8 cellular contexts compared by ENCODE assay signal in genomic region chr19:57632987-57633831, GRCh38. TPM values are rescaled to one million over a fixed set of nuclear protein-coding genes. Genes with fewer than 3 reads are reported as not detected.
DNase-seq lines count a peak whose midpoint lies in the region; ATAC-seq and TF ChIP-seq lines count a peak whose summit lies in the region.

Gene ZNF211, plus strand, starts transcription at chr19:57633168. Its CDS starts 179 bp downstream, at chr19:57633347.

- H3K9me3 ChIP-seq in neural cell (ENCODE audit: low read length): peaks cover 11% of the 10 kb centered on the region

- H3K27me3 Mint-ChIP-seq in stimulated activated naive CD8-positive, alpha-beta T cell treated with anti-CD3 and anti-CD28 coated beads, Interleukin-15, amount 100 ng/mL, for 72 hours: no peaks in the 10 kb centered on the region

- peaks cover 37% of the 10 kb centered on the region for H3K79me2 ChIP-seq in neural cell (replicated peaks; ENCODE audit: insufficient read depth, low read length)

- H3K4me2 ChIP-seq in neural cell (ENCODE audit: low read length): peak within 1 kb of the TSS; percentile 74

- TF ChIP-seq CTCF in foreskin fibroblast (IDR thresholded peaks at IDR 0.05; ENCODE audit: low read depth, low read length) (no peak), neural cell (IDR thresholded peaks at IDR 0.05; ENCODE audit: poor library complexity, severe bottlenecking) (peak; percentile 47)

- no peaks in the 10 kb centered on the region for H3K27me3 ChIP-seq in neural cell (ENCODE audit: insufficient read depth, low read depth, low read length)

- H3F3A ChIP-seq in neural cell (ENCODE audit: insufficient read depth, low read length, poor library complexity, severe bottlenecking): no peaks in the 10 kb centered on the region

- DNase-seq in ELR (ENCODE audit: low read depth) (peak; percentile 98), H4 (ENCODE audit: low spot score) (peak; percentile 93), LoVo (ENCODE audit: low spot score) (peak; percentile 16), SIG-M5 (lab: John Stamatoyannopoulos, UW) (peak; percentile 49), activated gamma-delta T cell (lab: John Stamatoyannopoulos, UW) (peak; percentile 53), foreskin fibroblast (peak; percentile 90 to 97)
- DNase-seq in stimulated activated naive CD8-positive, alpha-beta T cell treated with anti-CD3 and anti-CD28 coated beads, Interleukin-15, amount 100 ng/mL, for 72 hours: peak; percentile 81 to 88

- H2AFZ ChIP-seq in neural cell (ENCODE audit: low read depth, low read length): peak within 1 kb of the TSS; percentile 48

- H3K27ac ChIP-seq in neural cell (ENCODE audit: low read length): peak within 1 kb of the TSS; percentile 78

- no peaks in the 10 kb centered on the region for H3K9me2 ChIP-seq in neural cell (ENCODE audit: insufficient read depth, low read length)

- peak within 1 kb of the TSS; percentile 80 to 97 for H3K4me3 Mint-ChIP-seq in stimulated activated naive CD8-positive, alpha-beta T cell treated with anti-CD3 and anti-CD28 coated beads, Interleukin-15, amount 100 ng/mL, for 72 hours

- peaks cover 29% of the 10 kb centered on the region for H3K36me3 ChIP-seq in neural cell (ENCODE audit: insufficient read depth, low read length)

- TF ChIP-seq RAD21 in neural cell (conservative IDR thresholded peaks at IDR 0.05): peak; percentile 39

- ATAC-seq in stimulated activated naive CD8-positive, alpha-beta T cell treated with anti-CD3 and anti-CD28 coated beads, Interleukin-15, amount 100 ng/mL, for 72 hours: peak; percentile 99

- H3K9ac ChIP-seq in neural cell (ENCODE audit: low read length): peak within 1 kb of the TSS; percentile 86

- H3K27ac Mint-ChIP-seq in stimulated activated naive CD8-positive, alpha-beta T cell treated with anti-CD3 and anti-CD28 coated beads, Interleukin-15, amount 100 ng/mL, for 72 hours: peak within 1 kb of the TSS; percentile 75 to 94

- H3K4me1 Mint-ChIP-seq in stimulated activated naive CD8-positive, alpha-beta T cell treated with anti-CD3 and anti-CD28 coated beads, Interleukin-15, amount 100 ng/mL, for 72 hours: peaks cover 21% of the 10 kb centered on the region

- H3K4me3 ChIP-seq in foreskin fibroblast (ENCODE audit: low read depth in 1 of 2, low read length in 2 of 2) (peak within 1 kb of the TSS; percentile 77 to 85), neural cell (ENCODE audit: low read length) (peak within 1 kb of the TSS; percentile 95)

- no peaks in the 10 kb centered on the region for H4K20me1 ChIP-seq in neural cell (ENCODE audit: insufficient read depth)

- peaks cover 38 to 46% of the 10 kb centered on the region in 2 donors for H3K9me3 Mint-ChIP-seq in stimulated activated naive CD8-positive, alpha-beta T cell treated with anti-CD3 and anti-CD28 coated beads, Interleukin-15, amount 100 ng/mL, for 72 hours

- TF ChIP-seq EP300 in neural cell (conservative IDR thresholded peaks at IDR 0.05; ENCODE audit: poor library complexity, severe bottlenecking): peak; percentile 15

TF ChIP-seq in neural cell, 6 proteins besides CTCF, POLR2A, EP300 and RAD21:
- TF ChIP-seq POLR2AphosphoS5 (IDR thresholded peaks at IDR 0.05): peak; percentile 82
- TF ChIP-seq MXI1 (conservative IDR thresholded peaks at IDR 0.05; ENCODE audit: poor library complexity, severe bottlenecking): peak; percentile 59
- TF ChIP-seq REST (IDR thresholded peaks at IDR 0.05; ENCODE audit: borderline replicate concordance): peak; percentile 45
- peak; percentile 79 for TF ChIP-seq TAF1 (IDR thresholded peaks at IDR 0.05; ENCODE audit: low read depth)
- TF ChIP-seq EZH2 (IDR thresholded peaks at IDR 0.05; ENCODE audit: borderline replicate concordance, insufficient read depth, low read length, poor library complexity, severe bottlenecking): no peak
- TF ChIP-seq SMC3 (conservative IDR thresholded peaks at IDR 0.05; ENCODE audit: poor library complexity): peak; percentile 55

RNA-seq across cellular contexts. Expression of gene ZNF211, which starts in this region (rescaled TPM):
- 9.7 and 10.7 TPM in 2 replicates for total RNA-seq in H4 (2014; rRNA removed; shearing (Covaris generic))
- 47.6 and 53.0 TPM in 2 replicates for polyA plus RNA-seq in neural cell
- 66.2 and 70.2 TPM in 2 replicates for polyA minus RNA-seq in neural cell

Comparison
In these comparisons a context has a peak if more than half of its experiments do, and no peak if none do; other contexts are left out.
1. Peak in every context shown above with its lines: DNase-seq, ATAC-seq, H3K4me3 ChIP-seq and H3K27ac ChIP-seq.
2. DNase-seq: peak in every context shown above with its lines; median percentile 98 in ELR; 94 in foreskin fibroblast; 93 in H4; 84 in stimulated activated naive CD8-positive, alpha-beta T cell treated with anti-CD3 and anti-CD28 coated beads, Interleukin-15, amount 100 ng/mL, for 72 hours; 53 in activated gamma-delta T cell; 49 in SIG-M5; 16 in LoVo.